In the genomic region with DNA sequence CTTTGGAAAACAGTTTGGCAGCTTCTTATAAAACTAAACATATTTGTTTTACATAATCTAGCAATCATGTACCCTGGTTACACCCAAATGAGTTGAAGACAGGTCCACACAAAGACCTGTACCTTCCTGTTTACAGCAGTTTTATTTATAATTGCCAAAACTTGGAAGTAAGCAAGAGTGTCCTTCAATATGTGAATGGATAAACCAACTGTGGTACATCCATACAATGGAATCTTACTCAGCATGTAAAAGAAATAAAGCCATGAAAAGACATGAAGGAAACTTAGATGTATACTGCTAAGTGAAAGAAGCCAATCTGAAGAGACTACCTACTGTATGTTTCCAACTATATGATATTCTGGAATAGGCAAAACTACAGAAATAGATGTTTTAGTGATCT, we compare ENCODE assay signal across 21 cellular contexts. TPM values are rescaled to one million over a fixed set of nuclear protein-coding genes. Genes with fewer than 3 reads are reported as not detected.
DNase-seq lines count a peak whose midpoint lies in the region; ATAC-seq, FAIRE-seq and TF ChIP-seq lines count a peak whose summit lies in the region.
"Had no signal": no experiment of that assay in that cellular context is flagged by ENCODE, and none has a peak within 500 bp of the region (broad histone marks: within the 10 kb centered on the region; RNA-seq: fewer than 3 reads in every experiment).

No MANE protein-coding gene starts in this region.

- peaks cover 55% of the 10 kb centered on the region for H3K4me1 Mint-ChIP-seq in CD4-positive, alpha-beta T cell (ENCODE audit: low read depth)

- POLR2A ChIA-PET in CD4-positive, alpha-beta T cell (lab: Charles Lee) = no interaction called here
- POLR2A ChIA-PET in HEK293 (lab: Yijun Ruan, JAX) = no interaction called here

- no peak for ATAC-seq in CD4-positive, alpha-beta T cell (ENCODE audit: poor library complexity)
- no peak for ATAC-seq in GM18909 (IDR thresholded peaks at IDR 0.05; ENCODE audit: poor library complexity, unreplicated experiment)
- ATAC-seq: CD8-positive, alpha-beta T cell had no signal

- no peaks in the 10 kb centered on the region; the same call in 1 of the 2 replicates for H3K4me1 ChIP-seq in HEK293 (ENCODE audit: control insufficient read depth, insufficient read depth, low read length)
- peaks cover 1% of the 10 kb centered on the region for H3K4me1 ChIP-seq in urinary bladder (ENCODE audit: insufficient read depth)
- H3K4me1 ChIP-seq: BE2C, BLaER1, Caco-2 had no signal

- no peaks in the 10 kb centered on the region for H3K9me3 ChIP-seq in CD4-positive, alpha-beta T cell (ENCODE audit: control insufficient read depth, low read length)
- no peaks in the 10 kb centered on the region for H3K9me3 ChIP-seq in HEK293 (ENCODE audit: control insufficient read depth, insufficient read depth, low read depth, low read length)
- H3K9me3 ChIP-seq: BE2C, Caco-2 had no signal

- TF ChIP-seq CTCF in CD4-positive, alpha-beta T cell (IDR thresholded peaks at IDR 0.05) = no peak
- TF ChIP-seq CTCF in D721Med (IDR thresholded peaks at IDR 0.05; ENCODE audit: insufficient read depth, missing control alignments) (no peak), HEK293 (tag by site-specific recombination; IDR thresholded peaks at IDR 0.05) (no peak)

- no peak overlapping the region for H3K4me3 Mint-ChIP-seq in CD4-positive, alpha-beta T cell
- H3K4me3 Mint-ChIP-seq: CD14-positive monocyte; CD8-positive, alpha-beta T cell had no signal

- DNase-seq in CD4-positive, alpha-beta T cell = no peak
- DNase-seq in D721Med (ENCODE audit: insufficient read length, low spot score) (no peak), RPMI8226 (no peak), GM12892 (ENCODE audit: insufficient read length) (no peak)
- DNase-seq: 8988T; ACHN; BE2C; C1 segment of cervical spinal cord; Caco-2; Calu3; CD4-positive, CD25-positive, alpha-beta regulatory T cell; CD8-positive, alpha-beta T cell; DMS 273 treated with DMSO at 0.1 percent for 48 hours; DMS153; DMS79 treated with DMSO at 0.1 percent for 48 hours; GF-D8 had no signal

- FAIRE-seq in D721Med (lab: Jason Lieb, UNC) = peak; percentile 16
- FAIRE-seq in GM12892 (lab: Jason Lieb, UNC) = no peak

- no peaks in the 10 kb centered on the region for H3K27me3 ChIP-seq in CD4-positive, alpha-beta T cell (ENCODE audit: control insufficient read depth, insufficient read depth, low read length)
- H3K27me3 ChIP-seq: BE2C, BLaER1 had no signal

- intact Hi-C loops in CD4-positive, alpha-beta T cell (cut with DNase I, micrococcal nuclease) = no loop called here

- H3K4me3 ChIP-seq in HEK293 (ENCODE audit: low read depth, low read length) = no peak overlapping the region
- H3K4me3 ChIP-seq in urinary bladder (ENCODE audit: low read depth, low read length) = no peak overlapping the region
- H3K4me3 ChIP-seq: BLaER1 had no signal

- CTCF ChIA-PET in CD4-positive, alpha-beta T cell (lab: Charles Lee) = no interaction called here
- CTCF ChIA-PET in HEK293 (lab: Yijun Ruan, JAX) = no interaction called here

- H3K27ac ChIP-seq in CD4-positive, alpha-beta T cell (ENCODE audit: low read depth, low read length) = no peak overlapping the region
- no peak overlapping the region for H3K27ac ChIP-seq in HEK293 (ENCODE audit: extremely low read depth, low read depth, low read length)
- H3K27ac ChIP-seq in urinary bladder (ENCODE audit: low read depth) = peak overlapping the region; percentile 23
- H3K27ac ChIP-seq: BLaER1 had no signal

- no peak for TF ChIP-seq POLR2A in GM12892 (IDR thresholded peaks at IDR 0.05; ENCODE audit: low read depth, low read length)

- peaks cover 4% of the 10 kb centered on the region for H3K9me3 Mint-ChIP-seq in CD4-positive, alpha-beta T cell

- H3K27me3 Mint-ChIP-seq in CD4-positive, alpha-beta T cell = no peaks in the 10 kb centered on the region
- H3K27me3 Mint-ChIP-seq: CD4-positive, CD25-positive, alpha-beta regulatory T cell had no signal

- peaks cover 0 to 12% of the 10 kb centered on the region in 2 experiments; a peak in 1 of 3 replicates for H3K36me3 ChIP-seq in HEK293 (ENCODE audit: control insufficient read depth in 2 of 2, insufficient read depth in 1 of 2, low read length in 2 of 2)
- no peaks in the 10 kb centered on the region for H3K36me3 ChIP-seq in urinary bladder (ENCODE audit: insufficient read depth)
- H3K36me3 ChIP-seq: BE2C had no signal

- peaks cover 51% of the 10 kb centered on the region for H3K36me3 Mint-ChIP-seq in CD4-positive, alpha-beta T cell (ENCODE audit: low read depth)

- peak overlapping the region; percentile 4 for H3K27ac Mint-ChIP-seq in CD4-positive, alpha-beta T cell
- H3K27ac Mint-ChIP-seq: CD14-positive monocyte; CD8-positive, alpha-beta T cell had no signal

TF ChIP-seq in HEK293, 187 proteins besides CTCF, POLR2A, EP300 and RAD21:
- TF ChIP-seq SETDB1 (IDR thresholded peaks at IDR 0.05; ENCODE audit: insufficient read length, low read length) = peak; percentile 22
- no peak for TF ChIP-seq ZSCAN16 (tag by site-specific recombination; IDR thresholded peaks at IDR 0.05)

RNA-seq across cellular contexts. Expression of gene ORC4, which starts 23.7 kb away (rescaled TPM):
- 10 to 100 TPM; 29.4 to 33.9 TPM for total RNA-seq in CD4-positive, alpha-beta T cell
- total RNA-seq in urinary bladder = 109 TPM
- polyA plus RNA-seq in urinary bladder = 16.0 TPM
- 45.6 TPM for polyA plus RNA-seq in GM12892 (2012; ENCODE audit: missing spikeins)

RNA-seq across cellular contexts. Expression of gene MBD5, which starts 24.1 kb away (rescaled TPM):
- total RNA-seq in CD4-positive, alpha-beta T cell = 10 to 100 TPM; 49.8 to 52.9 TPM
- total RNA-seq in urinary bladder = 134 TPM
- 16.5 TPM for polyA plus RNA-seq in urinary bladder
- 25.1 TPM for polyA plus RNA-seq in GM12892 (2012; ENCODE audit: missing spikeins)
